Comparison of ENCODE assay signal across 24 cellular contexts in the genomic region with DNA sequence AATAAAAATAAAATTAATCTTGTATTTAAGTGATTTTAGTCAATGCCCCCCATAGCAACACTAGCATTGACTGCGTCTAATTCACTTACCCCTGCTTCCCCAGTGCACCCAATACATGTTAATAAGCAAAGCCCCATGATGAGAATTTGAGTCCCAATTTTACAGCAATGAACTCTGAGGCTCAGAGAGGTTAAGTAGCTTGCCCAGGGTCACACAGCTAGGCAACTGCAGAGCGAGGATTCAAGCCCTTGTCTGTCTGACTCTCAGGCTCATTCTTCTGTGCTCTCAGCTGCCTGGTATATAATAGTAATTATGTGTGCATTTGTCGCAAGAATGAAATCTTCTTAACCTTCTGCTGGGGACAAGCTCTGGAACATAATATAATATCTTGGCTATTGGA.
"Had no signal": no experiment of that assay in that cellular context is flagged by ENCODE, and none has a peak within 500 bp of the region (broad histone marks: within the 10 kb centered on the region; RNA-seq: fewer than 3 reads in every experiment).

No MANE protein-coding gene starts in this region.

- H3K27me3 ChIP-seq: dorsolateral prefrontal cortex, esophagus muscularis mucosa, foreskin keratinocyte, gastroesophageal sphincter, heart right ventricle, left lung had no signal

- H3K9me3 ChIP-seq: esophagus muscularis mucosa, gastroesophageal sphincter, heart right ventricle, left lung, lower lobe of right lung, mucosa of descending colon had no signal

- DNase-seq: dermis blood vessel endothelial cell; effector CD4-positive, alpha-beta T cell; effector memory CD4-positive, alpha-beta T cell; foreskin keratinocyte; glutamatergic neuron; heart right ventricle; hippocampal formation; left cardiac atrium; left lung; left ventricle myocardium superior; lower lobe of right lung; mesenchymal stem cell; mucosa of descending colon; naive B cell had no signal

- H3K27me3 Mint-ChIP-seq: naive B cell had no signal

- H3K27ac ChIP-seq: coronary artery, dorsolateral prefrontal cortex, esophagus muscularis mucosa, foreskin keratinocyte, gastroesophageal sphincter, heart right ventricle, left lung, lower lobe of right lung had no signal

- H3K27ac Mint-ChIP-seq: mesothelial cell of epicardium had no signal

- H3K4me1 Mint-ChIP-seq: mesothelial cell of epicardium had no signal

- H3K4me3 ChIP-seq: coronary artery, dorsolateral prefrontal cortex, esophagus muscularis mucosa, gastroesophageal sphincter, heart right ventricle, left lung, lower lobe of right lung, mucosa of descending colon had no signal

- H3K9me3 Mint-ChIP-seq: mesothelial cell of epicardium, naive B cell had no signal

- H3K4me3 Mint-ChIP-seq: mesothelial cell of epicardium had no signal

- FAIRE-seq: colon, endothelial cell of umbilical vein, frontal cortex, islet of Langerhans, keratinocyte had no signal

- H3K4me1 ChIP-seq: esophagus muscularis mucosa, foreskin keratinocyte, gastroesophageal sphincter, heart right ventricle, left lung, lower lobe of right lung had no signal

- ATAC-seq: foreskin keratinocyte, gastroesophageal sphincter, heart right ventricle, left cardiac atrium, left lung, left ventricle myocardium superior, lower lobe of right lung, mucosa of descending colon had no signal
